8 cellular contexts compared by ENCODE assay signal in genomic region chr1:162357681-162358266, GRCh38. TPM values are rescaled to one million over a fixed set of nuclear protein-coding genes. Genes with fewer than 3 reads are reported as not detected.
A peak's percentile ranks its signal among the peaks of the same experiment; 100 is the strongest.
DNase-seq lines count a peak whose midpoint lies in the region; ATAC-seq and TF ChIP-seq lines count a peak whose summit lies in the region.

No MANE protein-coding gene starts in this region.

- CTCF ChIA-PET in BJ (lab: Yijun Ruan, JAX) (interaction anchor here (0.6 to 3.3 kb wide), 19 partner anchors 8 to 443 kb away, joined by 3 to 35 read pairs (median 4); no protein-coding TSS in a partner anchor), HEK293T (lab: Yijun Ruan, JAX) (interaction anchor here (0.7 to 1.6 kb wide), 9 partner anchors 9 to 476 kb away, joined by 3 to 8 read pairs (median 3); partner anchors contain the start of gene C1orf226)

- no peaks in the 10 kb centered on the region; the same call in 1 of the 2 replicates for H3K27me3 ChIP-seq in BJ (ENCODE audit: control insufficient read depth, insufficient read depth, low read length)

- no peak for ATAC-seq in HG03571 (IDR thresholded peaks at IDR 0.05; ENCODE audit: unreplicated experiment)
- ATAC-seq in GM19395 (IDR thresholded peaks at IDR 0.05; ENCODE audit: unreplicated experiment): no peak

- DNase-seq in BJ (ENCODE audit: low read depth) (no peak), HEK293T (ENCODE audit: extremely low spot score) (peak; percentile 73), SHP77 (lab: John Stamatoyannopoulos, UW) (peak; percentile 18 to 64), foreskin melanocyte (peak; percentile 5)
- no peak for DNase-seq in activated CD4-positive, alpha-beta T cell treated with anti-CD3 and anti-CD28 coated beads for 1 hour
- DNase-seq in activated CD4-positive, alpha-beta T cell treated with anti-CD3 and anti-CD28 coated beads, Interleukin-2, amount 50 U/mL, for 48 hours: no peak

- no peak overlapping the region for H3K4me3 ChIP-seq in BJ (ENCODE audit: low read depth, low read length)

- H3K36me3 ChIP-seq in BJ (ENCODE audit: control insufficient read depth, insufficient read depth, low read length): no peaks in the 10 kb centered on the region

- peak; percentile 54 for TF ChIP-seq CTCF in BJ (IDR thresholded peaks at IDR 0.05; ENCODE audit: insufficient read depth, low read depth, low read length)

- POLR2A ChIA-PET in BJ (lab: Charles Lee): no interaction called here
- POLR2A ChIA-PET in HEK293T (lab: Yijun Ruan, JAX): no interaction called here

TF ChIP-seq in HEK293T, 16 proteins besides CTCF, POLR2A, EP300 and RAD21:
- TF ChIP-seq FOXA1 (IDR thresholded peaks at IDR 0.05): peak; percentile 25; the same call in 1 of the 2 replicates
- TF ChIP-seq LEF1 (IDR thresholded peaks at IDR 0.05; ENCODE audit: borderline replicate concordance): no peak

RNA-seq across cellular contexts. Expression of gene SPATA46, which starts 18.9 kb away (rescaled TPM):
- not detected in 2 replicates for polyA plus RNA-seq in BJ (2011; rRNA removed)
- not detected in 2 replicates for polyA minus RNA-seq in BJ (2011; rRNA and poly(A)+ RNA removed)

RNA-seq across cellular contexts. Expression of gene C1orf226, which starts 23.8 kb away (rescaled TPM):
- 1.0 and 1.3 TPM in 2 replicates for polyA plus RNA-seq in BJ (2011; rRNA removed)
- 1.1 and 1.3 TPM in 2 replicates for polyA minus RNA-seq in BJ (2011; rRNA and poly(A)+ RNA removed)

RNA-seq across cellular contexts. Expression of gene SH2D1B, which starts 54.2 kb away (rescaled TPM):
- 0.05 TPM in 1 of 2 replicates, not detected in the other for polyA plus RNA-seq in BJ (2011; rRNA removed)
- polyA minus RNA-seq in BJ (2011; rRNA and poly(A)+ RNA removed): not detected in 2 replicates

Comparison
In these comparisons a context has a peak if more than half of its experiments do, and no peak if none do; other contexts are left out.
1. DNase-seq: peak in HEK293T (single experiment), SHP77 (2 of 2) and foreskin melanocyte (single experiment); none in BJ (single experiment), activated CD4-positive, alpha-beta T cell treated with anti-CD3 and anti-CD28 coated beads for 1 hour (single experiment) and activated CD4-positive, alpha-beta T cell treated with anti-CD3 and anti-CD28 coated beads, Interleukin-2, amount 50 U/mL, for 48 hours (0 of 2).